Comparison of ENCODE assay signal across 8 cellular contexts in the genomic region with DNA sequence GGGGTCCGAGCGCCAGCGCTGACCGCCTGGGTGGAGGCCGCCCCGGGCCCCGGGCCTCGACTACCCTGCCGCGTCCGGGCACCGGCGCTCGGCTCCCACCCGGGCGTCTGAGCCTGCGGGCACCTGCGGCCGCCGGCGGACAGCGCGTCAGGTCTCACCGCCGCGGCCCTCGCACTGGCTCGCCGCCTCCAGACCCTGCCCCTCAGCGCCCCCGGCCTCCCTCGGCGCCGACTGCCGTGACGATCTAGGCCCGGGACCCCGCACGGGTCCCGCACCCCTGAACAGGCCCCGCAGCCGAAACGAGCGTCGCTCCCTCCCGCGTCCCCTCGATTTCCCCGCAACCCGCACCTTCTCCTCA.
DNase-seq lines count a peak whose midpoint lies in the region; TF ChIP-seq lines count a peak whose summit lies in the region.

No MANE protein-coding gene starts in this region.

- H3K4me1 Mint-ChIP-seq in dendritic cell treated with granulocyte-macrophage colony-stimulating factor and Interleukin-4, amounts not matched to agents 40 ng/mL and 50 ng/mL, for 4 days (ENCODE audit: low read depth) = peaks cover 13% of the 10 kb centered on the region

- peak overlapping the region; percentile 96 for H3K27ac Mint-ChIP-seq in dendritic cell treated with granulocyte-macrophage colony-stimulating factor and Interleukin-4, amounts not matched to agents 40 ng/mL and 50 ng/mL, for 4 days

- H3K27ac ChIP-seq in HEK293 (ENCODE audit: extremely low read depth, low read depth, low read length) (peak overlapping the region; percentile 98), OCI-LY1 (ENCODE audit: low read depth, low read length, poor library complexity, severe bottlenecking) (peak overlapping the region; percentile 79), mucosa of rectum (ENCODE audit: low read depth in 2 of 2, low read length in 2 of 2) (peak overlapping the region; percentile 84 to 92)

- no peaks in the 10 kb centered on the region for H3K9me3 Mint-ChIP-seq in dendritic cell treated with granulocyte-macrophage colony-stimulating factor and Interleukin-4, amounts not matched to agents 40 ng/mL and 50 ng/mL, for 4 days

- no peak overlapping the region for H2AFZ ChIP-seq in OCI-LY1 (ENCODE audit: low read length)

- H3K79me2 ChIP-seq in OCI-LY1 (ENCODE audit: insufficient read depth, low read length) = peaks cover 60% of the 10 kb centered on the region

- TF ChIP-seq CTCF in HEK293 (tag by site-specific recombination; IDR thresholded peaks at IDR 0.05) (no peak), OCI-LY1 (IDR thresholded peaks at IDR 0.05; ENCODE audit: low read length) (no peak)

- H3F3A ChIP-seq in OCI-LY1 (ENCODE audit: insufficient read depth, low read length) = no peaks in the 10 kb centered on the region

- H4K20me1 ChIP-seq in OCI-LY1 (ENCODE audit: insufficient read depth, low read length) = no peaks in the 10 kb centered on the region

- H3K4me1 ChIP-seq in HEK293 (ENCODE audit: control insufficient read depth, insufficient read depth, low read length) (peaks cover 10% of the 10 kb centered on the region), OCI-LY1 (ENCODE audit: insufficient read depth, low read length, severe bottlenecking) (peaks cover 46% of the 10 kb centered on the region), mucosa of rectum (ENCODE audit: control insufficient read depth in 2 of 2, insufficient read depth in 2 of 2, low read length in 2 of 2) (peaks cover 4 to 11% of the 10 kb centered on the region in 2 donors)

- peak overlapping the region; percentile 100 for H3K4me3 Mint-ChIP-seq in dendritic cell treated with granulocyte-macrophage colony-stimulating factor and Interleukin-4, amounts not matched to agents 40 ng/mL and 50 ng/mL, for 4 days

- CTCF ChIA-PET in HEK293 (lab: Yijun Ruan, JAX) = interaction anchor here (0.5 to 1.0 kb wide), 4 partner anchors 31 to 78 kb away, joined by 3 to 6 read pairs (median 4); a partner anchor contains a TSS

- H3K4me2 ChIP-seq in OCI-LY1 (ENCODE audit: low read length) = peak overlapping the region; percentile 90

- peaks cover 20 to 37% of the 10 kb centered on the region in 2 experiments; a peak in 2 of 3 replicates for H3K36me3 ChIP-seq in HEK293 (ENCODE audit: control insufficient read depth in 2 of 2, insufficient read depth in 1 of 2, low read length in 2 of 2)
- peaks cover 19% of the 10 kb centered on the region; the same call in 1 of the 2 replicates for H3K36me3 ChIP-seq in OCI-LY1 (ENCODE audit: insufficient read depth, low read length)
- peaks cover 6 to 14% of the 10 kb centered on the region in 2 donors for H3K36me3 ChIP-seq in mucosa of rectum (ENCODE audit: control insufficient read depth in 2 of 2, insufficient read depth in 2 of 2, low read length in 2 of 2)

- H3K36me3 Mint-ChIP-seq in dendritic cell treated with granulocyte-macrophage colony-stimulating factor and Interleukin-4, amounts not matched to agents 40 ng/mL and 50 ng/mL, for 4 days (ENCODE audit: low read depth) = peaks cover 27% of the 10 kb centered on the region

- no peaks in the 10 kb centered on the region for H3K9me2 ChIP-seq in OCI-LY1 (ENCODE audit: low read depth, low read length)

- POLR2A ChIA-PET in HEK293 (lab: Yijun Ruan, JAX) = interaction anchor here (0.5 to 1.7 kb wide), 19 partner anchors 8 to 91 kb away, joined by 3 to 14 read pairs (median 6); a partner anchor contains a TSS

- H3K27me3 ChIP-seq in OCI-LY1 (ENCODE audit: insufficient read depth, low read length) (no peaks in the 10 kb centered on the region), mucosa of rectum (ENCODE audit: control insufficient read depth in 2 of 2, insufficient read depth in 2 of 2, low read length in 2 of 2) (no peaks in the 10 kb centered on the region)

- peak; percentile 27 for DNase-seq in NCI-H146 (lab: John Stamatoyannopoulos, UW)
- no peak for DNase-seq in NCI-H146 treated with DMSO at 0.1 percent for 48 hours (lab: John Stamatoyannopoulos, UW; ENCODE audit: unreplicated experiment)
- no peak for DNase-seq in NCI-H1694 (lab: John Stamatoyannopoulos, UW)
- no peak for DNase-seq in AG08395 (ENCODE audit: low spot score)

- peak overlapping the region; percentile 67 for H3K4me3 ChIP-seq in HEK293 (ENCODE audit: low read depth, low read length)
- H3K4me3 ChIP-seq in OCI-LY1 (ENCODE audit: low read depth, low read length, poor library complexity, severe bottlenecking) = peak overlapping the region; percentile 82
- peak overlapping the region; percentile 88 to 95 for H3K4me3 ChIP-seq in mucosa of rectum (ENCODE audit: low read length in 2 of 2)

- H3K9me3 ChIP-seq in HEK293 (ENCODE audit: control insufficient read depth, insufficient read depth, low read depth, low read length) = no peaks in the 10 kb centered on the region
- no peaks in the 10 kb centered on the region for H3K9me3 ChIP-seq in OCI-LY1 (ENCODE audit: low read length)
- no peaks in the 10 kb centered on the region for H3K9me3 ChIP-seq in mucosa of rectum (ENCODE audit: control insufficient read depth in 2 of 2, low read length in 2 of 2)

- intact Hi-C loops in dendritic cell treated with granulocyte-macrophage colony-stimulating factor and Interleukin-4, amounts not matched to agents 40 ng/mL and 50 ng/mL, for 4 days (cut with micrococcal nuclease) = loop anchor here (1.0 to 2.0 kb wide), 2 partner anchors 28 to 39 kb away; a partner anchor contains a TSS

- H3K9ac ChIP-seq in OCI-LY1 (ENCODE audit: low read length) = peak overlapping the region; percentile 92
- peak overlapping the region; percentile 92 to 99 for H3K9ac ChIP-seq in mucosa of rectum (ENCODE audit: low read depth in 1 of 2, low read length in 2 of 2)

- H3K27me3 Mint-ChIP-seq in dendritic cell treated with granulocyte-macrophage colony-stimulating factor and Interleukin-4, amounts not matched to agents 40 ng/mL and 50 ng/mL, for 4 days = no peaks in the 10 kb centered on the region

TF ChIP-seq in HEK293, 187 proteins besides CTCF, POLR2A, EP300 and RAD21 (continues in another document):
- TF ChIP-seq ZNF610 (tag by site-specific recombination; IDR thresholded peaks at IDR 0.05; ENCODE audit: borderline replicate concordance) (no peak), ZNF510 (tag by site-specific recombination; IDR thresholded peaks at IDR 0.05; ENCODE audit: insufficient replicate concordance) (no peak), ZNF223 (tag by site-specific recombination; IDR thresholded peaks at IDR 0.05) (no peak), ZNF433 (tag by site-specific recombination; IDR thresholded peaks at IDR 0.05; ENCODE audit: low read depth) (no peak), ZNF19 (tag by site-specific recombination; IDR thresholded peaks at IDR 0.05; ENCODE audit: low read depth) (no peak), ZNF2 (tag by site-specific recombination; IDR thresholded peaks at IDR 0.05) (no peak), EGR2 (tag by site-specific recombination; IDR thresholded peaks at IDR 0.05; ENCODE audit: low read depth) (no peak), TRIM28 (IDR thresholded peaks at IDR 0.05; ENCODE audit: borderline replicate concordance, low read length) (no peak), ZNF214 (tag by site-specific recombination; IDR thresholded peaks at IDR 0.05; ENCODE audit: borderline replicate concordance) (no peak), ZNF596 (tag by site-specific recombination; IDR thresholded peaks at IDR 0.05) (no peak), ZNF292 (tag by site-specific recombination; IDR thresholded peaks at IDR 0.05; ENCODE audit: borderline replicate concordance, low read depth) (no peak), ZSCAN16 (tag by site-specific recombination; IDR thresholded peaks at IDR 0.05) (0 out of 2 replicates have a peak, but pooled peaks have one; percentile 3), ZNF529 (tag by site-specific recombination; IDR thresholded peaks at IDR 0.05; ENCODE audit: insufficient replicate concordance) (no peak), ZNF391 (tag by site-specific recombination; IDR thresholded peaks at IDR 0.05; ENCODE audit: borderline replicate concordance, low read depth) (no peak), ZNF621 (tag by site-specific recombination; IDR thresholded peaks at IDR 0.05) (no peak), IKZF3 (tag by site-specific recombination; IDR thresholded peaks at IDR 0.05) (0 out of 2 replicates have a peak, but pooled peaks have one; percentile 9), ZNF23 (tag by site-specific recombination; IDR thresholded peaks at IDR 0.05; ENCODE audit: borderline replicate concordance) (no peak)
- TF ChIP-seq, protein P1, sequence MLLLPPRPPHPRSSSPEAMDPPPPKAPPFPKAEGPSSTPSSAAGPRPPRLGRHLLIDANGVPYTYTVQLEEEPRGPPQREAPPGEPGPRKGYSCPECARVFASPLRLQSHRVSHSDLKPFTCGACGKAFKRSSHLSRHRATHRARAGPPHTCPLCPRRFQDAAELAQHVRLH (tag by site-specific recombination; IDR thresholded peaks at IDR 0.05) = no peak
- TF ChIP-seq, protein P2, sequence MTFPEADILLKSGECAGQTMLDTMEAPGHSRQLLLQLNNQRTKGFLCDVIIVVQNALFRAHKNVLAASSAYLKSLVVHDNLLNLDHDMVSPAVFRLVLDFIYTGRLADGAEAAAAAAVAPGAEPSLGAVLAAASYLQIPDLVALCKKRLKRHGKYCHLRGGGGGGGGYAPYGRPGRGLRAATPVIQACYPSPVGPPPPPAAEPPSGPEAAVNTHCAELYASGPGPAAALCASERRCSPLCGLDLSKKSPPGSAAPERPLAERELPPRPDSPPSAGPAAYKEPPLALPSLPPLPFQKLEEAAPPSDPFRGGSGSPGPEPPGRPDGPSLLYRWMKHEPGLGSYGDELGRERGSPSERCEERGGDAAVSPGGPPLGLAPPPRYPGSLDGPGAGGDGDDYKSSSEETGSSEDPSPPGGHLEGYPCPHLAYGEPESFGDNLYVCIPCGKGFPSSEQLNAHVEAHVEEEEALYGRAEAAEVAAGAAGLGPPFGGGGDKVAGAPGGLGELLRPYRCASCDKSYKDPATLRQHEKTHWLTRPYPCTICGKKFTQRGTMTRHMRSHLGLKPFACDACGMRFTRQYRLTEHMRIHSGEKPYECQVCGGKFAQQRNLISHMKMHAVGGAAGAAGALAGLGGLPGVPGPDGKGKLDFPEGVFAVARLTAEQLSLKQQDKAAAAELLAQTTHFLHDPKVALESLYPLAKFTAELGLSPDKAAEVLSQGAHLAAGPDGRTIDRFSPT (tag by site-specific recombination; IDR thresholded peaks at IDR 0.05) = no peak
- TF ChIP-seq, protein P3, sequence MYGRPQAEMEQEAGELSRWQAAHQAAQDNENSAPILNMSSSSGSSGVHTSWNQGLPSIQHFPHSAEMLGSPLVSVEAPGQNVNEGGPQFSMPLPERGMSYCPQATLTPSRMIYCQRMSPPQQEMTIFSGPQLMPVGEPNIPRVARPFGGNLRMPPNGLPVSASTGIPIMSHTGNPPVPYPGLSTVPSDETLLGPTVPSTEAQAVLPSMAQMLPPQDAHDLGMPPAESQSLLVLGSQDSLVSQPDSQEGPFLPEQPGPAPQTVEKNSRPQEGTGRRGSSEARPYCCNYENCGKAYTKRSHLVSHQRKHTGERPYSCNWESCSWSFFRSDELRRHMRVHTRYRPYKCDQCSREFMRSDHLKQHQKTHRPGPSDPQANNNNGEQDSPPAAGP (tag by site-specific recombination; IDR thresholded peaks at IDR 0.05) = no peak
